ENCODE assay signal across 36 cellular contexts in the genomic region with DNA sequence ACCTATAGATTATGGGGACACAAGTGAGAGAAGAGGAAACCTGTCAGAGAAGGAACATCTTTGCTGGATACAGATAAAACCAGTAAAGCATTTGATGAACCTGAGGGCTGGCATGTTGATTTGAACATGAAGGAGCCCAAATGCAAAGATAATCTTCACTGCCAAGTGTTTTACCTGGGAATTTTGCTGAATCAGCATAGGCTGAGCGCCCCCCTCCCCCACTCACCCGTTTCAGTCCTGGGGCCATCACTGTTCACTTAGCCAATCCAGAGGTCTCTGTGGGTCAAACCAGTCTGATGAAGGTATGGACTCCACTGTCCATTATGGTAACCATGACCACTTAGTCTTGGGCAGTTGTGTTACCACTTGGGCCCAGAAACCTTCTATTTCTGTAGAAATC.
"Had no signal": no experiment of that assay in that cellular context is flagged by ENCODE, and none has a peak within 500 bp of the region (broad histone marks: within the 10 kb centered on the region; RNA-seq: fewer than 3 reads in every experiment).

No MANE protein-coding gene starts in this region.

- H3K4me3 ChIP-seq: MG63 had no signal

- H3K9me3 ChIP-seq: MG63 had no signal

- H3K27me3 ChIP-seq: MG63 had no signal

- DNase-seq: MG63, MM.1S, MV-4-11, NCI-H1048, NCI-H1092, NCI-H1092 treated with DMSO at 0.1 percent for 48 hours, NCI-H1105, NCI-H1105 treated with DMSO at 0.1 percent for 48 hours, NCI-H1417, NCI-H1417 treated with DMSO at 0.1 percent for 48 hours, NCI-H1436, NCI-H1436 treated with DMSO at 0.1 percent for 48 hours, NCI-H146, NCI-H1694, NCI-H1694 treated with DMSO at 0.1 percent for 48 hours, NCI-H187, NCI-H187 treated with DMSO at 0.1 percent for 48 hours, NCI-H1930, NCI-H2029, NCI-H2029 treated with DMSO at 0.1 percent for 48 hours, NCI-H2081, NCI-H2081 treated with DMSO at 0.1 percent for 48 hours, NCI-H2107, NCI-H2171, NCI-H2171 treated with DMSO at 0.1 percent for 48 hours, NCI-H2227 treated with DMSO at 0.1 percent for 48 hours, NCI-H226, NCI-H345, NCI-H446, NCI-H446 treated with DMSO at 0.1 percent for 48 hours, NCI-H510A, NCI-H510A treated with DMSO at 0.1 percent for 48 hours, NCI-H524, NCI-H524 treated with DMSO at 0.1 percent for 48 hours, NCI-H526, NCI-H526 treated with DMSO at 0.1 percent for 48 hours had no signal

- H3K36me3 ChIP-seq: MG63 had no signal
